Comparison of ENCODE assay signal across 8 cellular contexts in genomic region chr1:209354111-209354839, GRCh38.
DNase-seq lines count a peak whose midpoint lies in the region; TF ChIP-seq lines count a peak whose summit lies in the region.

No MANE protein-coding gene starts in this region.

- 12 to 23% (median 15%) methylated on average over 20 of the region's 20 CpGs for WGBS in ovary, 3 donors

- H3K27me3 ChIP-seq in Peyer's patch (no peaks in the 10 kb centered on the region), ovary (no peaks in the 10 kb centered on the region), uterus (no peaks in the 10 kb centered on the region)

- H3K27ac ChIP-seq in Peyer's patch (no peak overlapping the region), ovary (no peak overlapping the region), uterus (no peak overlapping the region)

- H3K4me1 ChIP-seq in Peyer's patch (no peaks in the 10 kb centered on the region), ovary (ENCODE audit: insufficient read depth) (no peaks in the 10 kb centered on the region), uterus (no peaks in the 10 kb centered on the region)

- DNase-seq in DMS79 (lab: John Stamatoyannopoulos, UW) (peak; percentile 69), H4 (ENCODE audit: low spot score) (peak; percentile 82), LNCaP clone FGC (ENCODE audit: low read depth) (peak; percentile 65), Peyer's patch (peak; percentile 30 to 82 (median 56)), germinal center (ENCODE audit: low spot score) (peak; percentile 46), ovary (peak in 4 of 5 donors; percentile 33 to 55 (median 42)), uterus (peak; percentile 70 to 88)
- peak; percentile 2 for DNase-seq in activated T-helper 9 cell treated with anti-CD3 and anti-CD28 coated beads, Interleukin-2, amount 50 U/mL, for 16 hours (ENCODE audit: low read depth)

- TF ChIP-seq CTCF in LNCaP clone FGC (IDR thresholded peaks at IDR 0.05; ENCODE audit: control insufficient read depth, extremely low read depth, insufficient read depth): peak; percentile 90
- TF ChIP-seq CTCF in Peyer's patch (IDR thresholded peaks at IDR 0.05): peak; percentile 13 to 55 (median 50)
- TF ChIP-seq CTCF in ovary (IDR thresholded peaks at IDR 0.05): no peak
- TF ChIP-seq CTCF in uterus (IDR thresholded peaks at IDR 0.05): peak; percentile 65 to 80 (median 74)

- intact Hi-C loops in ovary (cut with DNase I): no loop called here
- intact Hi-C loops in uterus (cut with DNase I; ENCODE audit: low total_unique reads): loop anchor here (10.0 kb wide), 1 partner anchor 99 kb away; no protein-coding TSS in a partner anchor

- H3K4me3 ChIP-seq in LNCaP clone FGC (ENCODE audit: low read depth, low read length) (no peak overlapping the region), Peyer's patch (no peak overlapping the region), ovary (no peak overlapping the region), uterus (no peak overlapping the region)

- no peaks in the 10 kb centered on the region for H3K9me3 ChIP-seq in Peyer's patch
- H3K9me3 ChIP-seq in ovary: no peaks in the 10 kb centered on the region
- H3K9me3 ChIP-seq in uterus: no peaks in the 10 kb centered on the region

- no peak for TF ChIP-seq POLR2A in Peyer's patch (IDR thresholded peaks at IDR 0.05)
- no peak for TF ChIP-seq POLR2A in ovary (IDR thresholded peaks at IDR 0.05)
- no peak for TF ChIP-seq POLR2A in uterus (IDR thresholded peaks at IDR 0.05)

- H3K36me3 ChIP-seq in Peyer's patch (no peaks in the 10 kb centered on the region), ovary (no peaks in the 10 kb centered on the region), uterus (no peaks in the 10 kb centered on the region)

- no peak for TF ChIP-seq EP300 in ovary (IDR thresholded peaks at IDR 0.05)

Comparison
In these comparisons a context has a peak if more than half of its experiments do, and no peak if none do; other contexts are left out.
1. DNase-seq: peak in every context shown above with its lines; median percentile 82 in H4; 79 in uterus; 69 in DMS79; 65 in LNCaP clone FGC; 56 in Peyer's patch; 46 in germinal center; 42 in ovary; 2 in activated T-helper 9 cell treated with anti-CD3 and anti-CD28 coated beads, Interleukin-2, amount 50 U/mL, for 16 hours.
2. CTCF ChIP-seq: peak in LNCaP clone FGC (single experiment), Peyer's patch (6 of 6) and uterus (4 of 4); none in ovary (0 of 3).